Comparison of ENCODE assay signal across 1 cellular context in genomic region chr6:13760948-13761347, GRCh38.
TF ChIP-seq lines count a peak whose summit lies in the region.

No MANE protein-coding gene starts in this region.

TF ChIP-seq in WTC11, 78 proteins besides CTCF, POLR2A, EP300 and RAD21 (continued from another document):
- TF ChIP-seq PRDM15 (CRISPR knock-in tag; IDR thresholded peaks at IDR 0.05) = no peak
